ENCODE assay signal across 17 cellular contexts in the genomic region with DNA sequence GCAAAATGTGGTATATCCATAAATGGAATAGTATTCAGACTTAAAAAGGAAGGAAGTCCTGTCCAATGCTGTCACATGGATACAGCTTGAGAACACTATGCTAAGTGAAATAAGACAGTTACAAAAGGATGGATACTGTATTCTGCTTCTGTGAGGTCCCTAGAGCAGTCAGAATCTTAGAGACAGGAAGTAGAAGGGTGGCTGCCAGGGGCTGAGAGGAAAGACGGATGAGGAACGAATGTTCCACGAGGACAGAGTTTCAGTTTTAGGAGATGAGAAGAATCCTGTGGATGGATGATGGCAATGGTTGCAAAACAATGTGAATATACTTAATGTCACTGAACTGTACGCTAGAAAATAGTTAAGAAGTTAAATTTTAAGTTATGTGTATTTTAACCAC. TPM values are rescaled to one million over a fixed set of nuclear protein-coding genes. Genes with fewer than 3 reads are reported as not detected.
DNase-seq lines count a peak whose midpoint lies in the region; ATAC-seq and TF ChIP-seq lines count a peak whose summit lies in the region.
"Had no signal": no experiment of that assay in that cellular context is flagged by ENCODE, and none has a peak within 500 bp of the region (broad histone marks: within the 10 kb centered on the region; RNA-seq: fewer than 3 reads in every experiment).

No MANE protein-coding gene starts in this region.

- peaks cover 69% of the 10 kb centered on the region for H3K4me1 Mint-ChIP-seq in activated T-cell treated with anti-CD3 and anti-CD28 coated beads, Interleukin-2, amount 50 U/mL, for 4 hours (ENCODE audit: low read depth)
- H3K4me1 Mint-ChIP-seq in activated CD8-positive, alpha-beta T cell treated with anti-CD3 and anti-CD28 coated beads for 36 hours (ENCODE audit: low read depth) = peaks cover 60% of the 10 kb centered on the region
- peaks cover 75 to 76% of the 10 kb centered on the region in 2 donors for H3K4me1 Mint-ChIP-seq in natural killer cell treated with Interleukin-12 subunit alpha and Interleukin-12 subunit beta and Interleukin-15 and Interleukin-18, amount 100 ng/mL, for 72 hours (ENCODE audit: low read depth in 2 of 2)

- peak overlapping the region; percentile 79 for H3K4me3 Mint-ChIP-seq in activated T-cell treated with anti-CD3 and anti-CD28 coated beads, Interleukin-2, amount 50 U/mL, for 4 hours
- peak overlapping the region; percentile 67 for H3K4me3 Mint-ChIP-seq in activated CD8-positive, alpha-beta T cell treated with anti-CD3 and anti-CD28 coated beads for 36 hours
- H3K4me3 Mint-ChIP-seq in natural killer cell treated with Interleukin-12 subunit alpha and Interleukin-12 subunit beta and Interleukin-15 and Interleukin-18, amount 100 ng/mL, for 72 hours = peak overlapping the region; percentile 82
- H3K4me3 Mint-ChIP-seq: activated B cell treated with CpG ODN at 0.5 μM for 24 hours, H9 had no signal

- H3K36me3 Mint-ChIP-seq in activated T-cell treated with anti-CD3 and anti-CD28 coated beads, Interleukin-2, amount 50 U/mL, for 4 hours (ENCODE audit: insufficient read depth) = peaks cover 9% of the 10 kb centered on the region
- H3K36me3 Mint-ChIP-seq in activated CD8-positive, alpha-beta T cell treated with anti-CD3 and anti-CD28 coated beads for 36 hours (ENCODE audit: low read depth) = peaks cover 51% of the 10 kb centered on the region
- H3K36me3 Mint-ChIP-seq in natural killer cell treated with Interleukin-12 subunit alpha and Interleukin-12 subunit beta and Interleukin-15 and Interleukin-18, amount 100 ng/mL, for 72 hours = peaks cover 7% of the 10 kb centered on the region

- H3K27me3 Mint-ChIP-seq in activated T-cell treated with anti-CD3 and anti-CD28 coated beads, Interleukin-2, amount 50 U/mL, for 4 hours (ENCODE audit: low read depth) = no peaks in the 10 kb centered on the region
- no peaks in the 10 kb centered on the region for H3K27me3 Mint-ChIP-seq in activated CD8-positive, alpha-beta T cell treated with anti-CD3 and anti-CD28 coated beads for 36 hours
- no peaks in the 10 kb centered on the region for H3K27me3 Mint-ChIP-seq in natural killer cell treated with Interleukin-12 subunit alpha and Interleukin-12 subunit beta and Interleukin-15 and Interleukin-18, amount 100 ng/mL, for 72 hours

- peak overlapping the region; percentile 33 for H3K4me3 ChIP-seq in Jurkat, Clone E6-1 (ENCODE audit: low read length)
- H3K4me3 ChIP-seq: right atrium auricular region, stomach, upper lobe of right lung had no signal

- no peak for DNase-seq in activated T-cell treated with anti-CD3 and anti-CD28 coated beads, Interleukin-2, amount 50 U/mL, for 4 hours
- DNase-seq in activated T-cell treated with anti-CD3 and anti-CD28 coated beads for 4 hours (no peak), NCI-H2171 treated with DMSO at 0.1 percent for 48 hours (lab: John Stamatoyannopoulos, UW) (no peak), SW 1271 (lab: John Stamatoyannopoulos, UW) (no peak)
- peak; percentile 54 for DNase-seq in Jurkat, Clone E6-1 (ENCODE audit: low read depth, low spot score)
- DNase-seq in activated CD8-positive, alpha-beta T cell treated with anti-CD3 and anti-CD28 coated beads for 36 hours = no peak
- DNase-seq in natural killer cell treated with Interleukin-12 subunit alpha and Interleukin-12 subunit beta and Interleukin-15 and Interleukin-18, amount 100 ng/mL, for 72 hours (ENCODE audit: low spot score) = no peak
- DNase-seq in central memory CD4-positive, alpha-beta T cell = no peak
- DNase-seq: activated B cell treated with CpG ODN at 0.5 μM for 24 hours, anterior cingulate cortex, H9, head of caudate nucleus, IMR-90, NCI-H2081, stomach, upper lobe of right lung had no signal

- no peak for ATAC-seq in activated T-cell treated with anti-CD3 and anti-CD28 coated beads, Interleukin-2, amount 50 U/mL, for 4 hours
- no peak for ATAC-seq in activated CD8-positive, alpha-beta T cell treated with anti-CD3 and anti-CD28 coated beads for 36 hours
- no peak for ATAC-seq in natural killer cell treated with Interleukin-12 subunit alpha and Interleukin-12 subunit beta and Interleukin-15 and Interleukin-18, amount 100 ng/mL, for 72 hours
- ATAC-seq: upper lobe of right lung had no signal

- no peaks in the 10 kb centered on the region for H3K9me3 Mint-ChIP-seq in activated T-cell treated with anti-CD3 and anti-CD28 coated beads, Interleukin-2, amount 50 U/mL, for 4 hours
- no peaks in the 10 kb centered on the region for H3K9me3 Mint-ChIP-seq in activated CD8-positive, alpha-beta T cell treated with anti-CD3 and anti-CD28 coated beads for 36 hours
- no peaks in the 10 kb centered on the region for H3K9me3 Mint-ChIP-seq in natural killer cell treated with Interleukin-12 subunit alpha and Interleukin-12 subunit beta and Interleukin-15 and Interleukin-18, amount 100 ng/mL, for 72 hours
- H3K9me3 Mint-ChIP-seq: activated B cell treated with CpG ODN at 0.5 μM for 24 hours, H9 had no signal

- H3K27ac Mint-ChIP-seq in activated CD8-positive, alpha-beta T cell treated with anti-CD3 and anti-CD28 coated beads for 36 hours = peak overlapping the region; percentile 81
- peak overlapping the region; percentile 75 to 83 for H3K27ac Mint-ChIP-seq in natural killer cell treated with Interleukin-12 subunit alpha and Interleukin-12 subunit beta and Interleukin-15 and Interleukin-18, amount 100 ng/mL, for 72 hours
- H3K27ac Mint-ChIP-seq: activated B cell treated with CpG ODN at 0.5 μM for 24 hours, H9 had no signal

- POLR2A ChIA-PET in activated CD8-positive, alpha-beta T cell treated with anti-CD3 and anti-CD28 coated beads for 36 hours (lab: Charles Lee) = interaction anchor here (1.2 kb wide), 1 partner anchor 102 kb away, joined by 3 read pairs; no protein-coding TSS in a partner anchor

- intact Hi-C loops in activated CD8-positive, alpha-beta T cell treated with anti-CD3 and anti-CD28 coated beads for 36 hours (cut with micrococcal nuclease) = loop anchor here (5.0 kb wide), 1 partner anchor 34 kb away; no protein-coding TSS in a partner anchor

- CTCF ChIA-PET in activated CD8-positive, alpha-beta T cell treated with anti-CD3 and anti-CD28 coated beads for 36 hours (lab: Charles Lee) = interaction anchor here (1.1 to 2.0 kb wide), 5 partner anchors 39 to 91 kb away, joined by 3 to 11 read pairs (median 5); no protein-coding TSS in a partner anchor

- no peak for TF ChIP-seq CTCF in activated CD8-positive, alpha-beta T cell treated with anti-CD3 and anti-CD28 coated beads for 36 hours (IDR thresholded peaks at IDR 0.05)

RNA-seq across cellular contexts. Expression of a gene that starts 3.8 kb away (rescaled TPM):
- 10 to 100 TPM; 21.4 to 26.2 (median 22.3) TPM for total RNA-seq in activated T-cell treated with anti-CD3 and anti-CD28 coated beads, Interleukin-2, amount 50 U/mL, for 4 hours
- polyA plus RNA-seq in Jurkat, Clone E6-1 (2012; ENCODE audit: insufficient read depth, insufficient read length) = 17.6 TPM
- 10 to 100 TPM; 46.3 to 47.1 TPM for total RNA-seq in activated CD8-positive, alpha-beta T cell treated with anti-CD3 and anti-CD28 coated beads for 36 hours
- 10 to 100 TPM; 55.3 to 79.0 TPM for total RNA-seq in natural killer cell treated with Interleukin-12 subunit alpha and Interleukin-12 subunit beta and Interleukin-15 and Interleukin-18, amount 100 ng/mL, for 72 hours
